ENCODE assay signal across 17 cellular contexts in genomic region chr3:31364711-31365110, GRCh38.
DNase-seq lines count a peak whose midpoint lies in the region; ATAC-seq, FAIRE-seq and TF ChIP-seq lines count a peak whose summit lies in the region.
"Had no signal": no experiment of that assay in that cellular context is flagged by ENCODE, and none has a peak within 500 bp of the region (broad histone marks: within the 10 kb centered on the region; RNA-seq: fewer than 3 reads in every experiment).

No MANE protein-coding gene starts in this region.

- H3K36me3 ChIP-seq in SJSA1 (no peaks in the 10 kb centered on the region), thyroid gland (no peaks in the 10 kb centered on the region), ovary (no peaks in the 10 kb centered on the region)
- H3K36me3 ChIP-seq: adrenal gland; BLaER1 treated with 17β-estradiol and CSF1 and Interleukin-3, amounts not matched to agents 10 nM and 100 nM had no signal

- TF ChIP-seq POLR2A in H54 (IDR thresholded peaks at IDR 0.05; ENCODE audit: low read depth, low read length) (no peak), thyroid gland (IDR thresholded peaks at IDR 0.05) (no peak), ovary (IDR thresholded peaks at IDR 0.05) (no peak)

- intact Hi-C loops in thyroid gland (cut with DNase I), result no loop called here
- intact Hi-C loops in ovary (cut with DNase I), result no loop called here

- H3K27me3 Mint-ChIP-seq in activated CD8-positive, alpha-beta T cell treated with anti-CD3 and anti-CD28 coated beads, Interleukin-2, amount 10 ng/mL, durations not matched to agents 7 days and 5 days (ENCODE audit: low read depth), result no peaks in the 10 kb centered on the region
- H3K27me3 Mint-ChIP-seq: stimulated activated memory B cell treated with anti-CD40 and anti-IgM and Interleukin-4, amounts not matched to agents 10 μg/mL and 1 μg/mL and 100 μg/mL, for 72 hours had no signal

- H3K27me3 ChIP-seq in AG04450 (ENCODE audit: control insufficient read depth, insufficient read depth, low read length) (no peaks in the 10 kb centered on the region), SJSA1 (replicated peaks) (no peaks in the 10 kb centered on the region), thyroid gland (no peaks in the 10 kb centered on the region), ovary (no peaks in the 10 kb centered on the region)
- H3K27me3 ChIP-seq: adrenal gland; BLaER1 treated with 17β-estradiol and CSF1 and Interleukin-3, amounts not matched to agents 10 nM and 100 nM had no signal

- no peaks in the 10 kb centered on the region for H3K9me3 Mint-ChIP-seq in activated CD8-positive, alpha-beta T cell treated with anti-CD3 and anti-CD28 coated beads, Interleukin-2, amount 10 ng/mL, durations not matched to agents 7 days and 5 days (ENCODE audit: insufficient read depth)
- H3K9me3 Mint-ChIP-seq: mesothelial cell of epicardium; stimulated activated memory B cell treated with anti-CD40 and anti-IgM and Interleukin-4, amounts not matched to agents 10 μg/mL and 1 μg/mL and 100 μg/mL, for 72 hours had no signal

- CTCF ChIA-PET in AG04450 (lab: Charles Lee), result interaction anchor here (0.9 to 1.0 kb wide), 2 partner anchors 9 to 404 kb away, joined by 3 read pairs; no protein-coding TSS in a partner anchor
- CTCF ChIA-PET in activated CD8-positive, alpha-beta T cell treated with anti-CD3 and anti-CD28 coated beads, Interleukin-2, amount 10 ng/mL, durations not matched to agents 7 days and 5 days (lab: Charles Lee), result interaction anchor here (0.9 kb wide), 1 partner anchor 13 kb away, joined by 3 read pairs; no protein-coding TSS in a partner anchor

- H3K9me3 ChIP-seq in AG04450 (ENCODE audit: control insufficient read depth, insufficient read depth, low read length), result no peaks in the 10 kb centered on the region
- H3K9me3 ChIP-seq in SJSA1 (replicated peaks), result no peaks in the 10 kb centered on the region
- H3K9me3 ChIP-seq in thyroid gland, result no peaks in the 10 kb centered on the region
- H3K9me3 ChIP-seq in ovary, result peaks cover 0 to 3% of the 10 kb centered on the region in 2 donors
- H3K9me3 ChIP-seq: adrenal gland had no signal

- peaks cover 34% of the 10 kb centered on the region for H3K4me1 ChIP-seq in SJSA1 (replicated peaks)
- H3K4me1 ChIP-seq in thyroid gland, result no peaks in the 10 kb centered on the region
- peaks cover 2% of the 10 kb centered on the region for H3K4me1 ChIP-seq in ovary (ENCODE audit: insufficient read depth)

- ATAC-seq in activated CD8-positive, alpha-beta T cell treated with anti-CD3 and anti-CD28 coated beads, Interleukin-2, amount 10 ng/mL, durations not matched to agents 7 days and 5 days, result no peak
- ATAC-seq in HG03342 (IDR thresholded peaks at IDR 0.05; ENCODE audit: unreplicated experiment), result no peak
- ATAC-seq: stimulated activated memory B cell treated with anti-CD40 and anti-IgM and Interleukin-4, amounts not matched to agents 10 μg/mL and 1 μg/mL and 100 μg/mL, for 72 hours had no signal

- no peak overlapping the region for H3K27ac ChIP-seq in AG04450 (ENCODE audit: low read depth, low read length)
- peak overlapping the region; percentile 12; the same call in 1 of the 2 replicates for H3K27ac ChIP-seq in SJSA1
- no peak overlapping the region for H3K27ac ChIP-seq in thyroid gland
- no peak overlapping the region for H3K27ac ChIP-seq in ovary
- H3K27ac ChIP-seq: adrenal gland; BLaER1 treated with 17β-estradiol and CSF1 and Interleukin-3, amounts not matched to agents 10 nM and 100 nM; KMS-11; VCaP had no signal

- TF ChIP-seq CTCF in AG04450 (IDR thresholded peaks at IDR 0.05; ENCODE audit: low read depth, low read length), result peak; percentile 15; the same call in 1 of the 2 replicates
- TF ChIP-seq CTCF in thyroid gland (IDR thresholded peaks at IDR 0.05), result no peak
- TF ChIP-seq CTCF in ovary (IDR thresholded peaks at IDR 0.05), result no peak

- H3K4me1 Mint-ChIP-seq in activated CD8-positive, alpha-beta T cell treated with anti-CD3 and anti-CD28 coated beads, Interleukin-2, amount 10 ng/mL, durations not matched to agents 7 days and 5 days (ENCODE audit: low read depth), result peaks cover 11% of the 10 kb centered on the region

- DNase-seq in AG04450 (ENCODE audit: low read depth, low spot score) (no peak), H54 (ENCODE audit: insufficient read length, low spot score) (no peak), SJSA1 (ENCODE audit: low read depth in 1 of 2, low spot score in 2 of 2) (peak in 1 of 2 experiments; percentile 18), fibroblast of peridontal ligament (ENCODE audit: extremely low read depth) (peak; percentile 34), thyroid gland (no peak), ovary (no peak)
- no peak for DNase-seq in activated CD8-positive, alpha-beta T cell treated with anti-CD3 and anti-CD28 coated beads, Interleukin-2, amount 10 ng/mL, durations not matched to agents 7 days and 5 days
- DNase-seq: adrenal gland; effector memory CD4-positive, alpha-beta T cell; posterior cingulate gyrus had no signal

- H3K27ac Mint-ChIP-seq in activated CD8-positive, alpha-beta T cell treated with anti-CD3 and anti-CD28 coated beads, Interleukin-2, amount 10 ng/mL, durations not matched to agents 7 days and 5 days, result no peak overlapping the region
- H3K27ac Mint-ChIP-seq: mesothelial cell of epicardium; stimulated activated memory B cell treated with anti-CD40 and anti-IgM and Interleukin-4, amounts not matched to agents 10 μg/mL and 1 μg/mL and 100 μg/mL, for 72 hours had no signal

- H3K4me3 Mint-ChIP-seq in activated CD8-positive, alpha-beta T cell treated with anti-CD3 and anti-CD28 coated beads, Interleukin-2, amount 10 ng/mL, durations not matched to agents 7 days and 5 days, result no peak overlapping the region
- H3K4me3 Mint-ChIP-seq: mesothelial cell of epicardium; stimulated activated memory B cell treated with anti-CD40 and anti-IgM and Interleukin-4, amounts not matched to agents 10 μg/mL and 1 μg/mL and 100 μg/mL, for 72 hours had no signal

- peak; percentile 36 for FAIRE-seq in H54 (lab: Jason Lieb, UNC)
- FAIRE-seq: G401.6 had no signal

- TF ChIP-seq EP300 in ovary (IDR thresholded peaks at IDR 0.05), result no peak

- H3K36me3 Mint-ChIP-seq in activated CD8-positive, alpha-beta T cell treated with anti-CD3 and anti-CD28 coated beads, Interleukin-2, amount 10 ng/mL, durations not matched to agents 7 days and 5 days (ENCODE audit: low read depth), result no peaks in the 10 kb centered on the region
- H3K36me3 Mint-ChIP-seq: mesothelial cell of epicardium; stimulated activated memory B cell treated with anti-CD40 and anti-IgM and Interleukin-4, amounts not matched to agents 10 μg/mL and 1 μg/mL and 100 μg/mL, for 72 hours had no signal

- no peak overlapping the region for H3K4me3 ChIP-seq in AG04450 (ENCODE audit: low read depth, low read length)
- no peak overlapping the region for H3K4me3 ChIP-seq in SJSA1
- H3K4me3 ChIP-seq in thyroid gland (replicated peaks in 1 of 3), result no peak overlapping the region
- H3K4me3 ChIP-seq in ovary, result no peak overlapping the region
- H3K4me3 ChIP-seq: adrenal gland; BLaER1 treated with 17β-estradiol and CSF1 and Interleukin-3, amounts not matched to agents 10 nM and 100 nM had no signal

- POLR2A ChIA-PET in AG04450 (lab: Yijun Ruan, JAX), result no interaction called here
- POLR2A ChIA-PET in activated CD8-positive, alpha-beta T cell treated with anti-CD3 and anti-CD28 coated beads, Interleukin-2, amount 10 ng/mL, durations not matched to agents 7 days and 5 days (lab: Charles Lee), result no interaction called here
